In genomic region chr17:31318298-31319190, GRCh38 we compare ENCODE assay signal across 1 cellular context.
A peak's percentile ranks its signal among the peaks of the same experiment; 100 is the strongest.
TF ChIP-seq lines count a peak whose summit lies in the region.

No MANE protein-coding gene starts in this region.

TF ChIP-seq in GM12878, 131 proteins besides CTCF, POLR2A, EP300 and RAD21 (continues in another document):
- TF ChIP-seq CBX5 (IDR thresholded peaks at IDR 0.05; ENCODE audit: low read depth) (no peak), ESRRA (IDR thresholded peaks at IDR 0.05; ENCODE audit: low read length) (no peak), TAF1 (IDR thresholded peaks at IDR 0.05; ENCODE audit: borderline replicate concordance, low read depth, low read length) (peak; percentile 68; the same call in 1 of the 2 replicates), MTA3 (IDR thresholded peaks at IDR 0.05; ENCODE audit: borderline replicate concordance, low read length) (0 out of 2 replicates have a peak, but pooled peaks have one; percentile 21), NR2F1 (conservative IDR thresholded peaks at IDR 0.05) (no peak), ZNF24 (IDR thresholded peaks at IDR 0.05) (no peak), SRF (IDR thresholded peaks at IDR 0.05; ENCODE audit: low read depth in 2 of 2, low read length in 2 of 2) (no peak), DPF2 (IDR thresholded peaks at IDR 0.05) (0 out of 2 replicates have a peak, but pooled peaks have one; percentile 22), PML (IDR thresholded peaks at IDR 0.05; ENCODE audit: low read length) (no peak), MXI1 (IDR thresholded peaks at IDR 0.05; ENCODE audit: low read depth, low read length) (peak; percentile 47; the same call in 1 of the 2 replicates), E4F1 (IDR thresholded peaks at IDR 0.05; ENCODE audit: borderline replicate concordance, partially characterized antibody) (no peak), HCFC1 (IDR thresholded peaks at IDR 0.05; ENCODE audit: low read length) (no peak), MLLT1 (IDR thresholded peaks at IDR 0.05) (peak; percentile 70), SMAD1 (IDR thresholded peaks at IDR 0.05; ENCODE audit: low read depth, partially characterized antibody) (no peak), ATF7 (IDR thresholded peaks at IDR 0.05; ENCODE audit: low read depth) (peak; percentile 79), POLR2AphosphoS2 (IDR thresholded peaks at IDR 0.05; ENCODE audit: low read depth, low read length) (no peak), ZZZ3 (IDR thresholded peaks at IDR 0.05; ENCODE audit: control insufficient read depth, insufficient read length, low read depth) (no peak), NFYA (IDR thresholded peaks at IDR 0.05; ENCODE audit: borderline replicate concordance, low read depth, low read length) (no peak), NKRF (conservative IDR thresholded peaks at IDR 0.05) (no peak), PAX8 (IDR thresholded peaks at IDR 0.05) (no peak), EED (IDR thresholded peaks at IDR 0.05; ENCODE audit: low read depth) (peak; percentile 42; the same call in 1 of the 2 replicates), GABPA (IDR thresholded peaks at IDR 0.05; ENCODE audit: low read depth) (no peak), EZH2 (IDR thresholded peaks at IDR 0.05; ENCODE audit: borderline replicate concordance, control insufficient read depth, low read depth, low read length) (no peak), KLF5 (IDR thresholded peaks at IDR 0.05; ENCODE audit: partially characterized antibody) (no peak), MTA2 (IDR thresholded peaks at IDR 0.05; ENCODE audit: low read depth) (peak; percentile 56), BCL11A (IDR thresholded peaks at IDR 0.05; ENCODE audit: low read depth, low read length) (no peak), POLR2AphosphoS5 (IDR thresholded peaks at IDR 0.05; ENCODE audit: low read length) (peak; percentile 78), IRF5 (IDR thresholded peaks at IDR 0.05; ENCODE audit: borderline replicate concordance) (no peak), NR2C1 (IDR thresholded peaks at IDR 0.05) (no peak), SPI1 (IDR thresholded peaks at IDR 0.05; ENCODE audit: borderline replicate concordance, insufficient read depth, low read depth, low read length) (peak; percentile 80), LARP7 (IDR thresholded peaks at IDR 0.05) (no peak), FOS (IDR thresholded peaks at IDR 0.05; ENCODE audit: borderline replicate concordance, extremely low read depth, insufficient read length) (no peak), ZNF622 (IDR thresholded peaks at IDR 0.05) (no peak), BHLHE40 (IDR thresholded peaks at IDR 0.05; ENCODE audit: borderline replicate concordance in 1 of 2, low read depth in 2 of 2, low read length in 1 of 2) (no peak; a peak in 1 of 4 replicates), KAT2A (conservative IDR thresholded peaks at IDR 0.05; ENCODE audit: control insufficient read depth, low read depth, low read length) (no peak), NR2C2 (IDR thresholded peaks at IDR 0.05; ENCODE audit: borderline replicate concordance, control insufficient read depth, insufficient read length, low read depth) (no peak), TBL1XR1 (IDR thresholded peaks at IDR 0.05; ENCODE audit: low read depth, low read length) (no peak), SUZ12 (IDR thresholded peaks at IDR 0.05; ENCODE audit: unreplicated experiment) (no peak), HDAC2 (IDR thresholded peaks at IDR 0.05) (no peak), PBX3 (IDR thresholded peaks at IDR 0.05; ENCODE audit: insufficient replicate concordance, low read depth, low read length) (no peak), RUNX3 (IDR thresholded peaks at IDR 0.05; ENCODE audit: low read length) (peak; percentile 61; the same call in 1 of the 2 replicates), MYB (IDR thresholded peaks at IDR 0.05; ENCODE audit: borderline replicate concordance, low read depth, low read length) (no peak), BCL3 (IDR thresholded peaks at IDR 0.05; ENCODE audit: borderline replicate concordance, insufficient read depth, low read depth, low read length, poor library complexity, severe bottlenecking) (no peak), E2F8 (IDR thresholded peaks at IDR 0.05; ENCODE audit: low read depth, partially characterized antibody) (no peak), CHD1 (IDR thresholded peaks at IDR 0.05; ENCODE audit: low read depth, low read length) (peak; percentile 64; the same call in 1 of the 2 replicates), ZNF592 (IDR thresholded peaks at IDR 0.05) (no peak), ZNF207 (IDR thresholded peaks at IDR 0.05; ENCODE audit: borderline replicate concordance) (no peak), ZSCAN29 (IDR thresholded peaks at IDR 0.05) (no peak), CREM (IDR thresholded peaks at IDR 0.05; ENCODE audit: low read depth) (0 out of 2 replicates have a peak, but pooled peaks have one; percentile 8), CEBPB (IDR thresholded peaks at IDR 0.05; ENCODE audit: borderline replicate concordance in 1 of 2, low read depth in 2 of 2, low read length in 2 of 2) (peak in 1 of 2 experiments; percentile 66; a peak in 1 of 4 replicates), TARDBP (IDR thresholded peaks at IDR 0.05; ENCODE audit: borderline replicate concordance) (no peak), WRNIP1 (IDR thresholded peaks at IDR 0.05; ENCODE audit: borderline replicate concordance, low read depth, low read length) (no peak)
